ENCODE assay signal across 8 cellular contexts in the genomic region with DNA sequence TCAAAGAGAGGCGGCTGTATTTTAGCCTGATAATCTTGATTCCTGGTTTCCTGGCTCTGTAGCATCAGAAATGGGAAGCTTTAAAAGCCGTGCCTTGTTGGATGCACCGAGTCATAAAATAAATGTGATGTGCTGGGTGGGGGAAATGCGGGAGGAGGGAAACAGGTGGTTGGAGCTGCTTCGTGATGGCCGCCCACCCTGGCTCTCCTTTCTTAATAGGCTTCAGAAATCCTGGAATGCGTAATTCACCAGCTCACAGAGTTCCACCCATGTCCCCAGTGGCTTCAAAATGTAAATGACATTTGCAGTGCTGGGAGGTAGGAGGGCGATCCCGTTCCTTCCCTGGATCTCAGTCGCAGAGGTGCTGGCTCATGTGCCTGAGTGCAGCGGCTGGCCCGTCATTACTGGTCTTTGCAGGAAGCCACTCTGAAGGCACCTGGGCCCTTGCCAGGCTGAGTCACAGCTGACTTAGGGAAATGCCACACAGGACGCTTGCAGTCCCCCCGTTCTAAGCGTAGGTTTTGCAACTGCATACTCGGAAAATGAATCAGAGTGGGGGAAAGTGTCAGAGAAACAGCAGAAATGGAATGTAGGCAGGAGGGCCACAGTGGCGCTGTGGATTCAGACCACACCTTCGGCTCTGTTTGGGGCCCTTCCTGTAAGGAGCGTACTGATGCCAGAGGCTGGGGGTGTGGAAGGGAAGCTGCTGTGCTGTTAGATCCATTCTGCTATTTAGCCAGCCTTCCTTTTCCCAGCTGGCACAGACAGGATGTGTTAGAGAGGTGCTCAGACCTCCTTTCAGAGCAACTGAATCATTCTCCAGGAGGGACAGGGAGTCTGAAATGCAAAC.
A peak's percentile ranks its signal among the peaks of the same experiment; 100 is the strongest.
DNase-seq lines count a peak whose midpoint lies in the region; ATAC-seq and TF ChIP-seq lines count a peak whose summit lies in the region.

No MANE protein-coding gene starts in this region.

- TF ChIP-seq CTCF in OCI-LY3 (IDR thresholded peaks at IDR 0.05; ENCODE audit: low read depth, low read length) (no peak), nephron progenitor cell (IDR thresholded peaks at IDR 0.05) (no peak)

- ATAC-seq in GM18909 (IDR thresholded peaks at IDR 0.05; ENCODE audit: poor library complexity, unreplicated experiment) (peak; percentile 49), HG03457 (IDR thresholded peaks at IDR 0.05; ENCODE audit: unreplicated experiment) (peak; percentile 46)

- H3K4me2 ChIP-seq in OCI-LY3 (ENCODE audit: low read length), result peak overlapping the region; percentile 88

- no peaks in the 10 kb centered on the region for H3K36me3 Mint-ChIP-seq in nephron progenitor cell (ENCODE audit: low read depth)

- peak overlapping the region; percentile 18; the same call in 1 of the 2 replicates for H3K9ac ChIP-seq in OCI-LY3 (ENCODE audit: low read length)
- H3K9ac ChIP-seq in stomach smooth muscle (ENCODE audit: low read length in 2 of 2), result peak overlapping the region; percentile 40 to 62

- H3K9me3 ChIP-seq in OCI-LY3 (ENCODE audit: insufficient read depth, low read length) (no peaks in the 10 kb centered on the region), stomach smooth muscle (ENCODE audit: control insufficient read depth in 2 of 2, low read length in 2 of 2) (no peaks in the 10 kb centered on the region)

- H3K27me3 ChIP-seq in OCI-LY3 (ENCODE audit: low read depth, low read length) (no peaks in the 10 kb centered on the region; the same call in 1 of the 2 replicates), stomach smooth muscle (ENCODE audit: control insufficient read depth in 1 of 2, insufficient read depth in 2 of 2, low read length in 2 of 2) (no peaks in the 10 kb centered on the region)

- no peak overlapping the region for H3K27ac Mint-ChIP-seq in nephron progenitor cell

- H3K27ac ChIP-seq in OCI-LY3 (ENCODE audit: low read length), result no peak overlapping the region; the same call in 1 of the 2 replicates
- H3K27ac ChIP-seq in stomach smooth muscle (ENCODE audit: low read length), result peak overlapping the region; percentile 73

- peak; percentile 94 for DNase-seq in AG08396 (ENCODE audit: low spot score)
- peak; percentile 90 to 91 for DNase-seq in activated T-cell treated with anti-CD3 and anti-CD28 coated beads, Interleukin-2, amount 50 U/mL, for 48 hours
- DNase-seq in fibroblast of gingiva (ENCODE audit: low read depth), result peak; percentile 99
- no peak for DNase-seq in nephron progenitor cell

- peaks cover 82% of the 10 kb centered on the region for H3K79me2 ChIP-seq in OCI-LY3 (ENCODE audit: low read length)

- H3K4me3 ChIP-seq in OCI-LY3 (ENCODE audit: low read length), result peak overlapping the region; percentile 62
- peak overlapping the region; percentile 30 to 58 for H3K4me3 ChIP-seq in stomach smooth muscle (ENCODE audit: low read length in 2 of 2)

- H3K4me1 ChIP-seq in OCI-LY3 (ENCODE audit: low read length), result peaks cover 83% of the 10 kb centered on the region
- H3K4me1 ChIP-seq in stomach smooth muscle (ENCODE audit: control insufficient read depth, insufficient read depth, low read length), result peaks cover 85% of the 10 kb centered on the region

- H2AFZ ChIP-seq in OCI-LY3 (ENCODE audit: low read depth, low read length), result no peak overlapping the region

- H3K27me3 Mint-ChIP-seq in nephron progenitor cell (ENCODE audit: low read depth, poor library complexity), result peaks cover 16% of the 10 kb centered on the region

- H3K36me3 ChIP-seq in OCI-LY3 (replicated peaks; ENCODE audit: low read depth, low read length) (peaks cover 4% of the 10 kb centered on the region), stomach smooth muscle (ENCODE audit: control insufficient read depth in 2 of 2, insufficient read depth in 2 of 2, low read length in 2 of 2) (peaks cover 0 to 2% of the 10 kb centered on the region in 2 donors)

- peaks cover 80% of the 10 kb centered on the region for H3K4me1 Mint-ChIP-seq in nephron progenitor cell

- H4K20me1 ChIP-seq in OCI-LY3 (ENCODE audit: insufficient read depth, low read length), result peaks cover 54% of the 10 kb centered on the region

- peak overlapping the region; percentile 38 for H3K4me3 Mint-ChIP-seq in nephron progenitor cell

- no peaks in the 10 kb centered on the region for H3K9me3 Mint-ChIP-seq in nephron progenitor cell
